Comparison of ENCODE assay signal across 17 cellular contexts in the genomic region with DNA sequence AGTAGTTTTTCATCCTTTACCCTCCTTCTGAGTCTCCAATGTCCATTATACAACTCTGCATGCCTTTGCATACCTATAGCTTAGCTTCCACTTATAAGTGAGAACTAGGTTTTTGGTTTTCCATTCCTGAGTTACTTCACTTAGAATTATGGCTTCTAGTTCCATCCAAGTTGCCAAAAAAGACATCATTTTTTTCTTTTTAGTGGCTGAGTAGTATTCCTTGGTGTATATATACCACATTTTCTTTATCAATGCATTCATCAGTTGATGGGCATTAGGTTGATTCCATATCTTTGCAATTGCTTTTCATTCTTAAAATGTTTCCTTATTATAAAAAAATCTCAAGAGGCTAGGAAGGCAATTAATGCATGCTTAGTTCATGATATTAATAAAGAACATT.
"Had no signal": no experiment of that assay in that cellular context is flagged by ENCODE, and none has a peak within 500 bp of the region (broad histone marks: within the 10 kb centered on the region; RNA-seq: fewer than 3 reads in every experiment).

No MANE protein-coding gene starts in this region.

- H3K36me3 ChIP-seq: cardiac muscle cell, prostate gland had no signal

- H3K27ac ChIP-seq: cardiac muscle cell, hepatocyte had no signal

- FAIRE-seq: TTC549 had no signal

- H3K27me3 ChIP-seq: cardiac muscle cell, hepatocyte had no signal

- DNase-seq: activated CD8-positive, alpha-beta memory T cell treated with anti-CD3 and anti-CD28 coated beads for 24 hours; activated CD8-positive, alpha-beta memory T cell treated with anti-CD3 and anti-CD28 coated beads, Interleukin-2, amount 50 U/mL, for 4 hours; activated naive CD4-positive, alpha-beta T cell treated with Interleukin-2 at 50 U/mL for 16 hours; activated naive CD8-positive, alpha-beta T cell treated with anti-CD3 and anti-CD28 coated beads, Interleukin-2, amount 10 ng/mL, durations not matched to agents 7 days and 5 days; activated T-cell treated with anti-CD3 and anti-CD28 coated beads, Interleukin-2, amount 50 U/mL, for 24 hours; effector CD8-positive, alpha-beta T cell; glutamatergic neuron; immature natural killer cell; mammary epithelial cell; natural killer cell; stimulated activated CD4-positive, alpha-beta T cell treated with anti-CD3 and anti-CD28 coated beads, Interleukin-4, amount 100 ng/mL, for 24 hours; stimulated activated naive CD4-positive, alpha-beta T cell treated with Interleukin-2 at 50 U/mL for 16 hours; T-cell had no signal

- ATAC-seq: natural killer cell, T-cell had no signal

- H3K9me3 ChIP-seq: prostate gland had no signal

- H3K4me3 ChIP-seq: cardiac muscle cell, hepatocyte, prostate gland had no signal
